Comparison of ENCODE assay signal across 1 cellular context in the genomic region with DNA sequence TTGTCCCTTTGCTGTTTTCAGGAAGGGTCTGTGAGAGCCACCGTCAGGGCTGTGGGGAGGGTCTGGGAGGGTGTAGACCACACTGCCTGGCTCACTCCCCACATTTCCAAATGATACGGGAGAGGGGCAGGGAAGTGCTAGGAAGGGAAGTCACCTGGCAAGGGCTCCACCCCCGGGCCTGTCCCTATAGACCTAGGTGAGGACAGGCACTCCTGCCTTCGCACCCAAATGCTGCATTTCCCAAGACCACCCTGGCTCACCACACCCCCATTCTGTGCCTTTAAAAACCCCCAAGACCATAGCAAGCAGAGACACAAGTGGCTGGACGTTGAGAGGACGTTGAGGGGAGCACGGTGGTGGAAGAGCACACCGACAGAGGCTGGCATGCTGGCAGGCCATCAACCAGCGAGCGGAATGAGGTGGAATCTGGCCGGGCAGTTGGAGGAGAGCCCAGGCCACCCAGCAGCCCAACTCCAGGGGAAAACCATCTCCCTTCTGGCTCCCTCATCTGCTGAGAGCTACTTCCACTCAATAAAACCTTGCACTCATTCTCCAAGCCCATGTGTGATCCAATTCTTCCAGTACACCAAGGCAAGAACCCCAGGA.
TF ChIP-seq lines count a peak whose summit lies in the region.

No MANE protein-coding gene starts in this region.

TF ChIP-seq in K562, 482 proteins besides CTCF, POLR2A, EP300 and RAD21:
- TF ChIP-seq ERF (CRISPR knock-in tag; IDR thresholded peaks at IDR 0.05) (no peak), CBX2 (IDR thresholded peaks at IDR 0.05; ENCODE audit: insufficient read depth, low read length, poor library complexity, severe bottlenecking) (no peak), TCF7L2 (IDR thresholded peaks at IDR 0.05; ENCODE audit: low read depth, low read length) (no peak), ETV5 (CRISPR knock-in tag; IDR thresholded peaks at IDR 0.05; ENCODE audit: low read depth) (no peak), ZBTB1 (CRISPR knock-in tag; IDR thresholded peaks at IDR 0.05; ENCODE audit: borderline replicate concordance, low read depth) (no peak), ZFP30 (CRISPR knock-in tag; IDR thresholded peaks at IDR 0.05; ENCODE audit: borderline replicate concordance) (no peak), E2F3 (CRISPR knock-in tag; IDR thresholded peaks at IDR 0.05) (0 out of 2 replicates have a peak, but pooled peaks have one; percentile 25), SMARCC2 (IDR thresholded peaks at IDR 0.05; ENCODE audit: low read depth) (no peak), ZZZ3 (IDR thresholded peaks at IDR 0.05) (no peak), SRF (CRISPR knock-in tag; IDR thresholded peaks at IDR 0.05) (no peak), ZNF785 (CRISPR knock-in tag; IDR thresholded peaks at IDR 0.05) (no peak), KAT2B (IDR thresholded peaks at IDR 0.05; ENCODE audit: low read depth, low read length) (no peak), ZNF57 (CRISPR knock-in tag; IDR thresholded peaks at IDR 0.05) (peak; percentile 26; the same call in 1 of the 2 replicates), SPI1 (IDR thresholded peaks at IDR 0.05; ENCODE audit: borderline replicate concordance, low read depth, low read length) (no peak), WHSC1 (IDR thresholded peaks at IDR 0.05; ENCODE audit: low read length) (peak; percentile 53), KLF1 (tag; IDR thresholded peaks at IDR 0.05) (0 out of 2 replicates have a peak, but pooled peaks have one; percentile 27), POLR3A (IDR thresholded peaks at IDR 0.05; ENCODE audit: borderline replicate concordance, extremely low read depth, insufficient read depth, insufficient read length) (no peak)
- TF ChIP-seq, protein P1, sequence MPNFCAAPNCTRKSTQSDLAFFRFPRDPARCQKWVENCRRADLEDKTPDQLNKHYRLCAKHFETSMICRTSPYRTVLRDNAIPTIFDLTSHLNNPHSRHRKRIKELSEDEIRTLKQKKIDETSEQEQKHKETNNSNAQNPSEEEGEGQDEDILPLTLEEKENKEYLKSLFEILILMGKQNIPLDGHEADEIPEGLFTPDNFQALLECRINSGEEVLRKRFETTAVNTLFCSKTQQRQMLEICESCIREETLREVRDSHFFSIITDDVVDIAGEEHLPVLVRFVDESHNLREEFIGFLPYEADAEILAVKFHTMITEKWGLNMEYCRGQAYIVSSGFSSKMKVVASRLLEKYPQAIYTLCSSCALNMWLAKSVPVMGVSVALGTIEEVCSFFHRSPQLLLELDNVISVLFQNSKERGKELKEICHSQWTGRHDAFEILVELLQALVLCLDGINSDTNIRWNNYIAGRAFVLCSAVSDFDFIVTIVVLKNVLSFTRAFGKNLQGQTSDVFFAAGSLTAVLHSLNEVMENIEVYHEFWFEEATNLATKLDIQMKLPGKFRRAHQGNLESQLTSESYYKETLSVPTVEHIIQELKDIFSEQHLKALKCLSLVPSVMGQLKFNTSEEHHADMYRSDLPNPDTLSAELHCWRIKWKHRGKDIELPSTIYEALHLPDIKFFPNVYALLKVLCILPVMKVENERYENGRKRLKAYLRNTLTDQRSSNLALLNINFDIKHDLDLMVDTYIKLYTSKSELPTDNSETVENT (CRISPR knock-in tag; IDR thresholded peaks at IDR 0.05): 0 out of 2 replicates have a peak, but pooled peaks have one; percentile 10
- TF ChIP-seq, protein P2, sequence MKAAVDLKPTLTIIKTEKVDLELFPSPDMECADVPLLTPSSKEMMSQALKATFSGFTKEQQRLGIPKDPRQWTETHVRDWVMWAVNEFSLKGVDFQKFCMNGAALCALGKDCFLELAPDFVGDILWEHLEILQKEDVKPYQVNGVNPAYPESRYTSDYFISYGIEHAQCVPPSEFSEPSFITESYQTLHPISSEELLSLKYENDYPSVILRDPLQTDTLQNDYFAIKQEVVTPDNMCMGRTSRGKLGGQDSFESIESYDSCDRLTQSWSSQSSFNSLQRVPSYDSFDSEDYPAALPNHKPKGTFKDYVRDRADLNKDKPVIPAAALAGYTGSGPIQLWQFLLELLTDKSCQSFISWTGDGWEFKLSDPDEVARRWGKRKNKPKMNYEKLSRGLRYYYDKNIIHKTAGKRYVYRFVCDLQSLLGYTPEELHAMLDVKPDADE (conservative IDR thresholded peaks at IDR 0.05; ENCODE audit: control insufficient read depth, low read depth, low read length): peak; percentile 35
- TF ChIP-seq, protein P3, sequence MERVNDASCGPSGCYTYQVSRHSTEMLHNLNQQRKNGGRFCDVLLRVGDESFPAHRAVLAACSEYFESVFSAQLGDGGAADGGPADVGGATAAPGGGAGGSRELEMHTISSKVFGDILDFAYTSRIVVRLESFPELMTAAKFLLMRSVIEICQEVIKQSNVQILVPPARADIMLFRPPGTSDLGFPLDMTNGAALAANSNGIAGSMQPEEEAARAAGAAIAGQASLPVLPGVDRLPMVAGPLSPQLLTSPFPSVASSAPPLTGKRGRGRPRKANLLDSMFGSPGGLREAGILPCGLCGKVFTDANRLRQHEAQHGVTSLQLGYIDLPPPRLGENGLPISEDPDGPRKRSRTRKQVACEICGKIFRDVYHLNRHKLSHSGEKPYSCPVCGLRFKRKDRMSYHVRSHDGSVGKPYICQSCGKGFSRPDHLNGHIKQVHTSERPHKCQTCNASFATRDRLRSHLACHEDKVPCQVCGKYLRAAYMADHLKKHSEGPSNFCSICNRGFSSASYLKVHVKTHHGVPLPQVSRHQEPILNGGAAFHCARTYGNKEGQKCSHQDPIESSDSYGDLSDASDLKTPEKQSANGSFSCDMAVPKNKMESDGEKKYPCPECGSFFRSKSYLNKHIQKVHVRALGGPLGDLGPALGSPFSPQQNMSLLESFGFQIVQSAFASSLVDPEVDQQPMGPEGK (CRISPR knock-in tag; IDR thresholded peaks at IDR 0.05; ENCODE audit: borderline replicate concordance): no peak
- TF ChIP-seq, protein P4, sequence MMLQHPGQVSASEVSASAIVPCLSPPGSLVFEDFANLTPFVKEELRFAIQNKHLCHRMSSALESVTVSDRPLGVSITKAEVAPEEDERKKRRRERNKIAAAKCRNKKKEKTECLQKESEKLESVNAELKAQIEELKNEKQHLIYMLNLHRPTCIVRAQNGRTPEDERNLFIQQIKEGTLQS (IDR thresholded peaks at IDR 0.05): no peak
- TF ChIP-seq, protein P4 (CRISPR knock-in tag; conservative IDR thresholded peaks at IDR 0.05): 0 out of 2 replicates have a peak, but pooled peaks have one; percentile 38
- TF ChIP-seq, protein P5, sequence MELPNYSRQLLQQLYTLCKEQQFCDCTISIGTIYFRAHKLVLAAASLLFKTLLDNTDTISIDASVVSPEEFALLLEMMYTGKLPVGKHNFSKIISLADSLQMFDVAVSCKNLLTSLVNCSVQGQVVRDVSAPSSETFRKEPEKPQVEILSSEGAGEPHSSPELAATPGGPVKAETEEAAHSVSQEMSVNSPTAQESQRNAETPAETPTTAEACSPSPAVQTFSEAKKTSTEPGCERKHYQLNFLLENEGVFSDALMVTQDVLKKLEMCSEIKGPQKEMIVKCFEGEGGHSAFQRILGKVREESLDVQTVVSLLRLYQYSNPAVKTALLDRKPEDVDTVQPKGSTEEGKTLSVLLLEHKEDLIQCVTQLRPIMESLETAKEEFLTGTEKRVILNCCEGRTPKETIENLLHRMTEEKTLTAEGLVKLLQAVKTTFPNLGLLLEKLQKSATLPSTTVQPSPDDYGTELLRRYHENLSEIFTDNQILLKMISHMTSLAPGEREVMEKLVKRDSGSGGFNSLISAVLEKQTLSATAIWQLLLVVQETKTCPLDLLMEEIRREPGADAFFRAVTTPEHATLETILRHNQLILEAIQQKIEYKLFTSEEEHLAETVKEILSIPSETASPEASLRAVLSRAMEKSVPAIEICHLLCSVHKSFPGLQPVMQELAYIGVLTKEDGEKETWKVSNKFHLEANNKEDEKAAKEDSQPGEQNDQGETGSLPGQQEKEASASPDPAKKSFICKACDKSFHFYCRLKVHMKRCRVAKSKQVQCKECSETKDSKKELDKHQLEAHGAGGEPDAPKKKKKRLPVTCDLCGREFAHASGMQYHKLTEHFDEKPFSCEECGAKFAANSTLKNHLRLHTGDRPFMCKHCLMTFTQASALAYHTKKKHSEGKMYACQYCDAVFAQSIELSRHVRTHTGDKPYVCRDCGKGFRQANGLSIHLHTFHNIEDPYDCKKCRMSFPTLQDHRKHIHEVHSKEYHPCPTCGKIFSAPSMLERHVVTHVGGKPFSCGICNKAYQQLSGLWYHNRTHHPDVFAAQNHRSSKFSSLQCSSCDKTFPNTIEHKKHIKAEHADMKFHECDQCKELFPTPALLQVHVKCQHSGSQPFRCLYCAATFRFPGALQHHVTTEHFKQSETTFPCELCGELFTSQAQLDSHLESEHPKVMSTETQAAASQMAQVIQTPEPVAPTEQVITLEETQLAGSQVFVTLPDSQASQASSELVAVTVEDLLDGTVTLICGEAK (IDR thresholded peaks at IDR 0.05): no peak
- TF ChIP-seq, protein P5 (CRISPR knock-in tag; IDR thresholded peaks at IDR 0.05): peak; percentile 7
